Comparison of ENCODE assay signal across 19 cellular contexts in genomic region chr17:70901870-70902269, GRCh38.
DNase-seq lines count a peak whose midpoint lies in the region; ATAC-seq and TF ChIP-seq lines count a peak whose summit lies in the region.
"Had no signal": no experiment of that assay in that cellular context is flagged by ENCODE, and none has a peak within 500 bp of the region (broad histone marks: within the 10 kb centered on the region; RNA-seq: fewer than 3 reads in every experiment).

No MANE protein-coding gene starts in this region.

- H3F3A ChIP-seq in DOHH2 (ENCODE audit: control insufficient read depth, insufficient read depth), result no peaks in the 10 kb centered on the region

- H3K9me3 ChIP-seq in DOHH2 (ENCODE audit: control insufficient read depth, insufficient read depth, low read length), result no peaks in the 10 kb centered on the region

- H3K27ac ChIP-seq in 22Rv1 (no peak overlapping the region), DOHH2 (ENCODE audit: low read depth, low read length) (no peak overlapping the region)
- H3K27ac ChIP-seq: BLaER1 treated with 17β-estradiol and CSF1 and Interleukin-3, amounts not matched to agents 10 nM and 100 nM; PC-9 had no signal

- H3K27me3 ChIP-seq in DOHH2 (ENCODE audit: control insufficient read depth, low read length), result no peaks in the 10 kb centered on the region
- H3K27me3 ChIP-seq: BLaER1 treated with 17β-estradiol and CSF1 and Interleukin-3, amounts not matched to agents 10 nM and 100 nM had no signal

- no peak overlapping the region for H3K27ac Mint-ChIP-seq in endothelial cell (ENCODE audit: unreplicated experiment)

- H3K4me1 ChIP-seq in DOHH2 (ENCODE audit: control insufficient read depth, low read length), result no peaks in the 10 kb centered on the region

- DNase-seq in KBM-7, result peak; percentile 0
- DNase-seq in SK-MEL-5 (ENCODE audit: low read depth, low spot score), result peak; percentile 18
- DNase-seq in GM13976 (ENCODE audit: low spot score), result no peak
- DNase-seq in endothelial cell (ENCODE audit: low spot score), result no peak
- DNase-seq in activated CD4-positive, CD25-positive, alpha-beta regulatory T cell (lab: John Stamatoyannopoulos, UW), result no peak
- DNase-seq: GF-D8, H7, NCI-H1048, NCI-H1436, NCI-H1930, NCI-H226, NCI-H524, NCI-H82, PC-9, T-helper 2 cell had no signal

- H3K9me2 ChIP-seq in DOHH2 (replicated peaks; ENCODE audit: control insufficient read depth, low read length), result no peaks in the 10 kb centered on the region

- H3K4me1 Mint-ChIP-seq in endothelial cell (ENCODE audit: unreplicated experiment), result no peaks in the 10 kb centered on the region

- H3K4me2 ChIP-seq in DOHH2 (ENCODE audit: low read length), result no peak overlapping the region
- H3K4me2 ChIP-seq: BLaER1 treated with 17β-estradiol and CSF1 and Interleukin-3, amounts not matched to agents 10 nM and 100 nM; PC-9 had no signal

- H3K4me3 Mint-ChIP-seq in endothelial cell (ENCODE audit: unreplicated experiment), result no peak overlapping the region

- in situ Hi-C loops in KBM-7 (cut with MboI; ENCODE audit: low pct_unique_long_range_greater_than_20kb, low sequenced_read_pairs) (loop anchor here (25.0 kb wide), 1 partner anchor 110 kb away; no protein-coding TSS in a partner anchor), SK-MEL-5 (cut with HindIII; ENCODE audit: low pct_unique_long_range_greater_than_20kb, low sequenced_read_pairs) (no loop called here), GM13976 (cut with MboI; ENCODE audit: low sequenced_read_pairs, unreplicated experiment) (no loop called here)

- peaks cover 2% of the 10 kb centered on the region for H3K27me3 Mint-ChIP-seq in endothelial cell (ENCODE audit: unreplicated experiment)

- H3K9me3 Mint-ChIP-seq in endothelial cell (ENCODE audit: unreplicated experiment), result no peaks in the 10 kb centered on the region

- no peak for ATAC-seq in GM18909 (IDR thresholded peaks at IDR 0.05; ENCODE audit: poor library complexity, unreplicated experiment)

- H3K36me3 Mint-ChIP-seq in endothelial cell (ENCODE audit: low read depth, unreplicated experiment), result peaks cover 4% of the 10 kb centered on the region

- no peaks in the 10 kb centered on the region for H4K20me1 ChIP-seq in DOHH2 (ENCODE audit: control insufficient read depth, insufficient read depth, low read depth, low read length)
- H4K20me1 ChIP-seq: BLaER1 treated with 17β-estradiol and CSF1 and Interleukin-3, amounts not matched to agents 10 nM and 100 nM had no signal

- no peaks in the 10 kb centered on the region for H3K79me2 ChIP-seq in DOHH2 (ENCODE audit: control insufficient read depth, low read length)

- H3K4me3 ChIP-seq in DOHH2 (ENCODE audit: low read length), result no peak overlapping the region
- H3K4me3 ChIP-seq: BLaER1 treated with 17β-estradiol and CSF1 and Interleukin-3, amounts not matched to agents 10 nM and 100 nM; PC-9 had no signal

- TF ChIP-seq CTCF in 22Rv1 (IDR thresholded peaks at IDR 0.05) (0 out of 2 replicates have a peak, but pooled peaks have one; percentile 4), DOHH2 (IDR thresholded peaks at IDR 0.05; ENCODE audit: low read depth, low read length, poor library complexity, severe bottlenecking) (peak; percentile 30), GM13976 (IDR thresholded peaks at IDR 0.05; ENCODE audit: borderline replicate concordance, control extremely low read depth, extremely low read depth, insufficient read depth, missing control alignments) (no peak), endothelial cell (IDR thresholded peaks at IDR 0.05; ENCODE audit: unreplicated experiment) (no peak)

- no peaks in the 10 kb centered on the region for H3K36me3 ChIP-seq in DOHH2 (ENCODE audit: control insufficient read depth, low read length)
- H3K36me3 ChIP-seq: BLaER1 treated with 17β-estradiol and CSF1 and Interleukin-3, amounts not matched to agents 10 nM and 100 nM had no signal

Comparison
In these comparisons a context has a peak if more than half of its experiments do, and no peak if none do; other contexts are left out.
1. CTCF ChIP-seq: peak in 22Rv1 (single experiment) and DOHH2 (single experiment); none in GM13976 (single experiment) and endothelial cell (single experiment).
2. DNase-seq: peak in KBM-7 (single experiment) and SK-MEL-5 (single experiment); none in GM13976 (single experiment), endothelial cell (single experiment) and activated CD4-positive, CD25-positive, alpha-beta regulatory T cell (0 of 4).